ENCODE assay signal across 1 cellular context in genomic region chr3:31550452-31551251, GRCh38.
TF ChIP-seq lines count a peak whose summit lies in the region.

No MANE protein-coding gene starts in this region.

TF ChIP-seq in HepG2, 621 proteins besides CTCF, POLR2A, EP300 and RAD21 (continued from another document):
- TF ChIP-seq ARID3A (IDR thresholded peaks at IDR 0.05; ENCODE audit: low read depth, low read length) = peak; percentile 68
- TF ChIP-seq PRDM4 (CRISPR knock-in tag; IDR thresholded peaks at IDR 0.05; ENCODE audit: borderline replicate concordance) = no peak
- no peak for TF ChIP-seq SRSF9 (IDR thresholded peaks at IDR 0.05; ENCODE audit: borderline replicate concordance, insufficient read depth, low read depth, low read length, poor library complexity, severe bottlenecking)
- peak; percentile 36 for TF ChIP-seq ASH2L (IDR thresholded peaks at IDR 0.05; ENCODE audit: insufficient read length, low read depth, low read length)
- TF ChIP-seq STAG1 (CRISPR knock-in tag; IDR thresholded peaks at IDR 0.05) = peak; percentile 50
